ENCODE assay signal across 1 cellular context in the genomic region with DNA sequence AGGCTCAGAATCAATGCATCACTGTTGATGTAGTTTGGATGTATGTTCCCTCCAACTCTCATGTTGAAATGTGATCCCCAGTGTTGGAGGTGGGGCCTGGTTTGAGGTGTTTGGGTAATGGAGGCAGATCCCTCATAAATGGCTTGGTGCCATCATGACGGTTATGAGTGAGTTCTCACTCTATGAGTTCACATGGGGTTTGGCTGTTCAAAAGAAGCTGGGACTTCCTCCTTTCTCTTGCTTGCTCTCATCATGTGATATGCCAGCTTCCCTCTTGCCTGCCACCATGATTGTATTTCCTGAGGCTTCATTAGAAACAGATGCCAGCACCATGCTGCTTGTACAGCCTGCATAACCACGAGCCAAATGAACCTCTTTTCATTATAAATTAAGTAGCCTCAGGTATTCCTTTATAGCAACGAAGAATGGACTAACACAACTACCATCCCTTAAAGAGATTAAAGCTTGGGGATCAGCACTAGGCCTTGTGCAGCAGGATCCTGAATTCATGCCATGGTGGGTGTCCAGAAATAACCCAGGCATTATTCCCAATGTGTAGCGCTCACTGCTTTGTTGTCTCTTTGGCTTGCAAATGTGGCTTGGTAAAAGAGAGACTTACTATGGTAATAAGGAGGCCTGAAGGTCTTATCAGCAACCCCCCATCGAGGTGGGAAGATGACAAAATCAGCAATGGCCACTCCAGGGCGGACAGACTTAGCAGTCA.
A peak's percentile ranks its signal among the peaks of the same experiment; 100 is the strongest.
TF ChIP-seq lines count a peak whose summit lies in the region.

No MANE protein-coding gene starts in this region.

TF ChIP-seq in K562, 482 proteins besides CTCF, POLR2A, EP300 and RAD21:
- TF ChIP-seq STAT5A (IDR thresholded peaks at IDR 0.05; ENCODE audit: borderline replicate concordance, low read length) (no peak), SPI1 (IDR thresholded peaks at IDR 0.05; ENCODE audit: borderline replicate concordance, low read depth, low read length) (peak; percentile 8; the same call in 1 of the 2 replicates)
